ENCODE assay signal across 8 cellular contexts in genomic region chr2:135473567-135473966, GRCh38. TPM values are rescaled to one million over a fixed set of nuclear protein-coding genes. Genes with fewer than 3 reads are reported as not detected.
DNase-seq lines count a peak whose midpoint lies in the region; ATAC-seq and TF ChIP-seq lines count a peak whose summit lies in the region.

No MANE protein-coding gene starts in this region.

- H3K4me3 Mint-ChIP-seq in naive thymus-derived CD4-positive, alpha-beta T cell: no peak overlapping the region

- H3K4me3 ChIP-seq in AG04450 (ENCODE audit: low read depth, low read length) (no peak overlapping the region), sigmoid colon (no peak overlapping the region)
- H3K4me3 ChIP-seq in naive thymus-derived CD4-positive, alpha-beta T cell (ENCODE audit: low read length): no peak overlapping the region

- H3K27me3 ChIP-seq in AG04450 (ENCODE audit: control insufficient read depth, insufficient read depth, low read length) (no peaks in the 10 kb centered on the region), sigmoid colon (no peaks in the 10 kb centered on the region)
- H3K27me3 ChIP-seq in naive thymus-derived CD4-positive, alpha-beta T cell (ENCODE audit: control insufficient read depth in 2 of 2, insufficient read depth in 2 of 2, low read length in 2 of 2): no peaks in the 10 kb centered on the region

- TF ChIP-seq POLR2A in sigmoid colon (IDR thresholded peaks at IDR 0.05): no peak

- TF ChIP-seq EP300 in sigmoid colon (IDR thresholded peaks at IDR 0.05): no peak

- DNase-seq in AG04450 (ENCODE audit: low read depth, low spot score): no peak
- peak; percentile 35 for DNase-seq in GM10266 (ENCODE audit: extremely low spot score)
- DNase-seq in MV-4-11 (lab: John Stamatoyannopoulos, UW): peak; percentile 17
- DNase-seq in astrocyte of the hippocampus (ENCODE audit: low read depth, low spot score): peak; percentile 25
- DNase-seq in naive thymus-derived CD4-positive, alpha-beta T cell: peak in 6 of 9 donors; percentile 2 to 28 (median 20)
- DNase-seq in sigmoid colon: no peak
- no peak for DNase-seq in mucosa of gallbladder (ENCODE audit: low spot score)

- no peaks in the 10 kb centered on the region for H3K4me1 ChIP-seq in naive thymus-derived CD4-positive, alpha-beta T cell (ENCODE audit: control insufficient read depth in 2 of 2, insufficient read depth in 2 of 2, low read length in 2 of 2)
- no peaks in the 10 kb centered on the region for H3K4me1 ChIP-seq in sigmoid colon

- H3K27me3 Mint-ChIP-seq in naive thymus-derived CD4-positive, alpha-beta T cell: no peaks in the 10 kb centered on the region

- 71 to 86% methylated on average over 2 of the region's 2 CpGs for WGBS in sigmoid colon, 2 donors

- H3K27ac ChIP-seq in AG04450 (ENCODE audit: low read depth, low read length) (no peak overlapping the region), sigmoid colon (no peak overlapping the region)
- no peak overlapping the region for H3K27ac ChIP-seq in naive thymus-derived CD4-positive, alpha-beta T cell (ENCODE audit: low read depth, low read length)

- CTCF ChIA-PET in AG04450 (lab: Charles Lee): interaction anchor here (0.6 to 2.1 kb wide), 6 partner anchors 13 to 470 kb away, joined by 3 to 21 read pairs (median 4); no protein-coding TSS in a partner anchor
- CTCF ChIA-PET in naive thymus-derived CD4-positive, alpha-beta T cell (lab: Charles Lee): interaction anchor here (0.9 to 4.6 kb wide), 4 partner anchors 128 to 470 kb away, joined by 4 to 26 read pairs (median 7); no protein-coding TSS in a partner anchor

- ATAC-seq in naive thymus-derived CD4-positive, alpha-beta T cell: peak; percentile 38
- no peak for ATAC-seq in esophagus mucosa

- H3K9me3 Mint-ChIP-seq in naive thymus-derived CD4-positive, alpha-beta T cell: no peaks in the 10 kb centered on the region

- TF ChIP-seq CTCF in AG04450 (IDR thresholded peaks at IDR 0.05; ENCODE audit: low read depth, low read length) (peak; percentile 49), GM10266 (IDR thresholded peaks at IDR 0.05; ENCODE audit: control insufficient read depth, insufficient read depth, low read depth, missing control alignments) (peak; percentile 55), sigmoid colon (IDR thresholded peaks at IDR 0.05) (no peak)

- H3K9me3 ChIP-seq in AG04450 (ENCODE audit: control insufficient read depth, insufficient read depth, low read length) (no peaks in the 10 kb centered on the region), sigmoid colon (no peaks in the 10 kb centered on the region)
- H3K9me3 ChIP-seq in naive thymus-derived CD4-positive, alpha-beta T cell (ENCODE audit: control insufficient read depth in 2 of 3, low read length in 3 of 3): no peaks in the 10 kb centered on the region

- H3K4me1 Mint-ChIP-seq in naive thymus-derived CD4-positive, alpha-beta T cell: no peaks in the 10 kb centered on the region

- intact Hi-C loops in naive thymus-derived CD4-positive, alpha-beta T cell (cut with micrococcal nuclease): loop anchor here (1.0 to 5.0 kb wide), 4 partner anchors 128 to 486 kb away; no protein-coding TSS in a partner anchor
- intact Hi-C loops in sigmoid colon (cut with DNase I): no loop called here

- no peaks in the 10 kb centered on the region for H3K36me3 ChIP-seq in naive thymus-derived CD4-positive, alpha-beta T cell (ENCODE audit: control insufficient read depth in 2 of 3, insufficient read depth in 3 of 3, low read length in 3 of 3)
- H3K36me3 ChIP-seq in sigmoid colon: no peaks in the 10 kb centered on the region

- POLR2A ChIA-PET in AG04450 (lab: Yijun Ruan, JAX): no interaction called here
- POLR2A ChIA-PET in naive thymus-derived CD4-positive, alpha-beta T cell (lab: Charles Lee): no interaction called here

- H3K27ac Mint-ChIP-seq in naive thymus-derived CD4-positive, alpha-beta T cell: no peak overlapping the region

- no peaks in the 10 kb centered on the region for H3K36me3 Mint-ChIP-seq in naive thymus-derived CD4-positive, alpha-beta T cell

RNA-seq across cellular contexts. Expression of gene ZRANB3, which starts 57.5 kb away (rescaled TPM):
- 2.8 and 4.0 TPM in 2 replicates for polyA plus RNA-seq in AG04450 (2011; rRNA removed)
- 1.4 and 3.1 TPM in 2 replicates for polyA minus RNA-seq in AG04450 (2011; rRNA and poly(A)+ RNA removed)
- 1 to 10 TPM; 4.8 to 7.3 (median 5.6) TPM for total RNA-seq in naive thymus-derived CD4-positive, alpha-beta T cell
- 1 to 10 TPM; 4.7 to 7.4 TPM for polyA plus RNA-seq in naive thymus-derived CD4-positive, alpha-beta T cell
- total RNA-seq in esophagus mucosa: 4.5 TPM
- 1 to 10 TPM; 2.5 to 7.2 (median 3.3) TPM for total RNA-seq in sigmoid colon
- 1 to 10 TPM; 1.2 to 3.2 (median 1.4) TPM for polyA plus RNA-seq in sigmoid colon
- 4.8 TPM for total RNA-seq in mucosa of gallbladder

RNA-seq across cellular contexts. Expression of gene R3HDM1, which starts 57.7 kb away (rescaled TPM):
- polyA plus RNA-seq in AG04450 (2011; rRNA removed) (33.2 and 39.1 TPM in 2 replicates), sigmoid colon (10 to 100 TPM in 1 of 3 donors, 1 to 10 TPM in 2; 5.3 to 14.2 (median 6.6) TPM)
- 20.4 and 28.8 TPM in 2 replicates for polyA minus RNA-seq in AG04450 (2011; rRNA and poly(A)+ RNA removed)
- 10 to 100 TPM; 35.0 to 58.2 (median 47.0) TPM for total RNA-seq in naive thymus-derived CD4-positive, alpha-beta T cell
- 10 to 100 TPM; 21.0 to 25.8 TPM for polyA plus RNA-seq in naive thymus-derived CD4-positive, alpha-beta T cell
- total RNA-seq in esophagus mucosa (26.0 TPM), sigmoid colon (10 to 100 TPM; 12.0 to 34.6 (median 15.8) TPM), mucosa of gallbladder (25.0 TPM)

Comparison
In these comparisons a context has a peak if more than half of its experiments do, and no peak if none do; other contexts are left out.
1. DNase-seq: peak in GM10266 (single experiment), MV-4-11 (single experiment), astrocyte of the hippocampus (single experiment) and naive thymus-derived CD4-positive, alpha-beta T cell (6 of 9); none in AG04450 (single experiment), sigmoid colon (single experiment) and mucosa of gallbladder (single experiment).
2. CTCF ChIP-seq: peak in AG04450 (single experiment) and GM10266 (single experiment); none in sigmoid colon (0 of 4).